In the genomic region with DNA sequence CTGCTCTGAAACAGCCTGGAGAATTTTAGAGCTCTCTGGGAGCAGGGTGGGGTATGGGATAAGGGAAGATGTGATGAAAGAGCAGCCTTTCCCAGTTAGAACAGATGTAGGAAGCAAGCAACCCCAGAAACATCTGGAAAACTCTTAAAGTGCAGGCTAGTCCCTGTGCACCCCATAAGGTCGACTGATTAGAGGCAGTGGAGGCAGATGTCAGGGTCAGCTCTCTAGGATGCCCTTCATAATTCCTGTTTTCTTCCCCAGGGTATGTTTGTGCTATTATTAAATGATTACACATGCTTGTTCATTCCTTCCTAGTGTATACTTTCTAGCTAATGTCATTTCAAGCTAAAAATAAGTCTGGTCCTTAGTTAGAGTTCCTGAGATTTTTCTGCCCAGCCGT, we compare ENCODE assay signal across 20 cellular contexts. TPM values are rescaled to one million over a fixed set of nuclear protein-coding genes. Genes with fewer than 3 reads are reported as not detected.
A peak's percentile ranks its signal among the peaks of the same experiment; 100 is the strongest.
DNase-seq lines count a peak whose midpoint lies in the region; ATAC-seq, FAIRE-seq and TF ChIP-seq lines count a peak whose summit lies in the region.
"Had no signal": no experiment of that assay in that cellular context is flagged by ENCODE, and none has a peak within 500 bp of the region (broad histone marks: within the 10 kb centered on the region; RNA-seq: fewer than 3 reads in every experiment).

No MANE protein-coding gene starts in this region.

- peak overlapping the region; percentile 97 for H3K27ac ChIP-seq in skeletal muscle tissue (ENCODE audit: low read depth, low read length)
- H3K27ac ChIP-seq: C4-2B had no signal

- no peaks in the 10 kb centered on the region for H3K9me3 Mint-ChIP-seq in activated T-cell treated with anti-CD3 and anti-CD28 coated beads, Interleukin-2, amount 50 U/mL, for 4 hours
- H3K9me3 Mint-ChIP-seq: activated naive CD4-positive, alpha-beta T cell treated with anti-CD3 and anti-CD28 coated beads, Interleukin-2, amount 50 U/mL, for 24 hours had no signal

- no peak for FAIRE-seq in GM12892 (lab: Jason Lieb, UNC)
- FAIRE-seq: bronchial epithelial cell, H1 had no signal

- H3K27me3 Mint-ChIP-seq in activated T-cell treated with anti-CD3 and anti-CD28 coated beads, Interleukin-2, amount 50 U/mL, for 4 hours (ENCODE audit: low read depth): no peaks in the 10 kb centered on the region
- H3K27me3 Mint-ChIP-seq: activated naive CD4-positive, alpha-beta T cell treated with anti-CD3 and anti-CD28 coated beads, Interleukin-2, amount 50 U/mL, for 24 hours; T-helper 17 cell had no signal

- H3K27me3 ChIP-seq in skeletal muscle tissue (ENCODE audit: control insufficient read depth in 3 of 3, insufficient read depth in 3 of 3, low read length in 3 of 3): no peaks in the 10 kb centered on the region
- H3K27me3 ChIP-seq: uterus had no signal

- H3K36me3 ChIP-seq in skeletal muscle tissue (ENCODE audit: control insufficient read depth in 3 of 3, insufficient read depth in 3 of 3, low read length in 3 of 3): no peaks in the 10 kb centered on the region
- H3K36me3 ChIP-seq: uterus had no signal

- H3K4me1 ChIP-seq in skeletal muscle tissue (ENCODE audit: control insufficient read depth in 3 of 3, insufficient read depth in 3 of 3, low read length in 3 of 3): peaks cover 43 to 64% (median 53%) of the 10 kb centered on the region in 3 donors
- H3K4me1 ChIP-seq: uterus had no signal

- ATAC-seq in activated T-cell treated with anti-CD3 and anti-CD28 coated beads, Interleukin-2, amount 50 U/mL, for 4 hours: no peak
- ATAC-seq: naive thymus-derived CD8-positive, alpha-beta T cell; T-helper 17 cell had no signal

- POLR2A ChIA-PET in HEK293T (lab: Yijun Ruan, JAX): no interaction called here

- DNase-seq in ELR (ENCODE audit: low read depth) (peak; percentile 32), dedifferentiated amniotic fluid mesenchymal stem cell (ENCODE audit: extremely low spot score) (peak; percentile 56), hepatic stellate cell (ENCODE audit: low spot score) (peak; percentile 63), NCI-H2081 (lab: John Stamatoyannopoulos, UW) (no peak), HEK293T (ENCODE audit: extremely low spot score) (no peak), GM12892 (ENCODE audit: insufficient read length) (no peak)
- no peak for DNase-seq in activated T-cell treated with anti-CD3 and anti-CD28 coated beads, Interleukin-2, amount 50 U/mL, for 4 hours
- DNase-seq: activated CD4-positive, CD25-positive, alpha-beta regulatory T cell treated with anti-CD3 and anti-CD28 coated beads, Interleukin-2, amount 50 U/mL, for 72 hours; activated CD8-positive, alpha-beta memory T cell treated with anti-CD3 and anti-CD28 coated beads, Interleukin-2, amount 50 U/mL, for 4 hours; DMS79; naive thymus-derived CD8-positive, alpha-beta T cell; NCI-H2171 treated with DMSO at 0.1 percent for 48 hours; stimulated activated CD4-positive, alpha-beta T cell treated with anti-CD3 and anti-CD28 coated beads, Interleukin-4, amount 100 ng/mL, for 24 hours; T-helper 17 cell; uterus had no signal

- H3K4me3 ChIP-seq in skeletal muscle tissue (ENCODE audit: low read length in 3 of 3): peak overlapping the region; percentile 4 to 52 (median 7)
- H3K4me3 ChIP-seq: uterus had no signal

- H3K9ac ChIP-seq in skeletal muscle tissue (ENCODE audit: low read depth in 1 of 3, low read length in 3 of 3): peak overlapping the region; percentile 44 to 80 (median 73)

- H3K4me3 Mint-ChIP-seq in activated T-cell treated with anti-CD3 and anti-CD28 coated beads, Interleukin-2, amount 50 U/mL, for 4 hours: no peak overlapping the region
- H3K4me3 Mint-ChIP-seq: activated naive CD4-positive, alpha-beta T cell treated with anti-CD3 and anti-CD28 coated beads, Interleukin-2, amount 50 U/mL, for 24 hours; naive thymus-derived CD8-positive, alpha-beta T cell; T-helper 17 cell had no signal

- TF ChIP-seq POLR2A in GM12892 (IDR thresholded peaks at IDR 0.05; ENCODE audit: low read depth, low read length): no peak

- H3K9me3 ChIP-seq in skeletal muscle tissue (ENCODE audit: control insufficient read depth in 3 of 3, low read length in 3 of 3): no peaks in the 10 kb centered on the region
- H3K9me3 ChIP-seq: uterus had no signal

- CTCF ChIA-PET in HEK293T (lab: Yijun Ruan, JAX): no interaction called here

- no peaks in the 10 kb centered on the region for H3K36me3 Mint-ChIP-seq in activated T-cell treated with anti-CD3 and anti-CD28 coated beads, Interleukin-2, amount 50 U/mL, for 4 hours (ENCODE audit: insufficient read depth)
- H3K36me3 Mint-ChIP-seq: activated naive CD4-positive, alpha-beta T cell treated with anti-CD3 and anti-CD28 coated beads, Interleukin-2, amount 50 U/mL, for 24 hours; naive thymus-derived CD8-positive, alpha-beta T cell had no signal

- H3K4me1 Mint-ChIP-seq in activated T-cell treated with anti-CD3 and anti-CD28 coated beads, Interleukin-2, amount 50 U/mL, for 4 hours (ENCODE audit: low read depth): no peaks in the 10 kb centered on the region
- H3K4me1 Mint-ChIP-seq: activated naive CD4-positive, alpha-beta T cell treated with anti-CD3 and anti-CD28 coated beads, Interleukin-2, amount 50 U/mL, for 24 hours; naive thymus-derived CD8-positive, alpha-beta T cell; T-helper 17 cell had no signal

TF ChIP-seq in HEK293T, 16 proteins besides CTCF, POLR2A, EP300 and RAD21:
- TF ChIP-seq ARNT (IDR thresholded peaks at IDR 0.05): no peak
- TF ChIP-seq HDGF (IDR thresholded peaks at IDR 0.05; ENCODE audit: borderline replicate concordance): no peak
- TF ChIP-seq SP1 (IDR thresholded peaks at IDR 0.05): no peak
- TF ChIP-seq L3MBTL2 (conservative IDR thresholded peaks at IDR 0.05): no peak
- no peak for TF ChIP-seq TARDBP (IDR thresholded peaks at IDR 0.05)
- no peak for TF ChIP-seq SUZ12 (IDR thresholded peaks at IDR 0.05)
- no peak for TF ChIP-seq ZNF384 (IDR thresholded peaks at IDR 0.05)
- no peak for TF ChIP-seq LEF1 (IDR thresholded peaks at IDR 0.05; ENCODE audit: borderline replicate concordance)
- no peak for TF ChIP-seq NFRKB (IDR thresholded peaks at IDR 0.05)
- no peak for TF ChIP-seq FOXA1 (IDR thresholded peaks at IDR 0.05)
- no peak for TF ChIP-seq FOXK2 (IDR thresholded peaks at IDR 0.05)
- no peak for TF ChIP-seq BHLHE40 (IDR thresholded peaks at IDR 0.05; ENCODE audit: borderline replicate concordance)
- TF ChIP-seq PKNOX1 (IDR thresholded peaks at IDR 0.05): no peak
- no peak for TF ChIP-seq ELF4 (IDR thresholded peaks at IDR 0.05)
- no peak for TF ChIP-seq FOXM1 (IDR thresholded peaks at IDR 0.05; ENCODE audit: borderline replicate concordance)
- no peak for TF ChIP-seq CTBP1 (IDR thresholded peaks at IDR 0.05; ENCODE audit: borderline replicate concordance)

RNA-seq across cellular contexts. Expression of gene PTPRM, which starts 41.7 kb away (rescaled TPM):
- total RNA-seq in skeletal muscle tissue: 68.9 TPM
- 1 to 10 TPM; 1.5 to 3.5 (median 2.3) TPM for total RNA-seq in activated T-cell treated with anti-CD3 and anti-CD28 coated beads, Interleukin-2, amount 50 U/mL, for 4 hours
- 0.40 TPM for polyA plus RNA-seq in GM12892 (2012; ENCODE audit: missing spikeins)

Comparison
In these comparisons a context has a peak if more than half of its experiments do, and no peak if none do; other contexts are left out.
1. DNase-seq: peak in ELR (single experiment), dedifferentiated amniotic fluid mesenchymal stem cell (single experiment) and hepatic stellate cell (single experiment); none in NCI-H2081 (0 of 2), HEK293T (single experiment), activated T-cell treated with anti-CD3 and anti-CD28 coated beads, Interleukin-2, amount 50 U/mL, for 4 hours (single experiment) and GM12892 (single experiment).
2. RNA of gene PTPRM, which starts 41.7 kb away (total RNA-seq): 68.9 TPM in skeletal muscle tissue (single experiment); 1.5 to 3.5 TPM in activated T-cell treated with anti-CD3 and anti-CD28 coated beads, Interleukin-2, amount 50 U/mL, for 4 hours; every median in the first group is over 10 times any median in the second.